11 cellular contexts compared by ENCODE assay signal in genomic region chr2:209426432-209426831, GRCh38. TPM values are rescaled to one million over a fixed set of nuclear protein-coding genes. Genes with fewer than 3 reads are reported as not detected.
DNase-seq lines count a peak whose midpoint lies in the region; ATAC-seq, FAIRE-seq and TF ChIP-seq lines count a peak whose summit lies in the region.
"Had no signal": no experiment of that assay in that cellular context is flagged by ENCODE, and none has a peak within 500 bp of the region (broad histone marks: within the 10 kb centered on the region; RNA-seq: fewer than 3 reads in every experiment).

No MANE protein-coding gene starts in this region.

- peaks cover 9% of the 10 kb centered on the region for H3K4me1 Mint-ChIP-seq in mesothelial cell of epicardium

- peaks cover 5% of the 10 kb centered on the region; the same call in 1 of the 2 replicates for H3F3A ChIP-seq in MM.1S (ENCODE audit: insufficient read depth, low read length)

- H3K36me3 Mint-ChIP-seq in mesothelial cell of epicardium: no peaks in the 10 kb centered on the region
- H3K36me3 Mint-ChIP-seq: activated naive CD8-positive, alpha-beta T cell had no signal

- POLR2A ChIA-PET in endothelial cell of umbilical vein (lab: Charles Lee): no interaction called here

- H3K4me2 ChIP-seq in MM.1S (ENCODE audit: low read depth, low read length) (no peak overlapping the region; the same call in 1 of the 2 replicates), endothelial cell of umbilical vein (ENCODE audit: insufficient read depth, low read length) (no peak overlapping the region), skeletal muscle satellite cell (ENCODE audit: low read length) (peak overlapping the region; percentile 23)

- no peaks in the 10 kb centered on the region for H3K9me3 ChIP-seq in MM.1S (replicated peaks; ENCODE audit: insufficient read depth, low read length)
- H3K9me3 ChIP-seq in endothelial cell of umbilical vein (replicated peaks; ENCODE audit: control insufficient read depth, insufficient read depth, low read length): no peaks in the 10 kb centered on the region
- no peaks in the 10 kb centered on the region for H3K9me3 ChIP-seq in skeletal muscle satellite cell (replicated peaks; ENCODE audit: low read length)

- H3K27me3 ChIP-seq in MM.1S (replicated peaks; ENCODE audit: insufficient read depth, low read length) (no peaks in the 10 kb centered on the region), endothelial cell of umbilical vein (ENCODE audit: control insufficient read depth in 2 of 2, insufficient read depth in 2 of 2, low read length in 2 of 2) (no peaks in the 10 kb centered on the region), skeletal muscle satellite cell (ENCODE audit: control insufficient read depth, insufficient read depth, low read length) (no peaks in the 10 kb centered on the region)

- dilution Hi-C loops in endothelial cell of umbilical vein (cut with MboI; ENCODE audit: extremely low pct_ligation_motif_present, low sequenced_read_pairs): no loop called here

- TF ChIP-seq CTCF in MM.1S (IDR thresholded peaks at IDR 0.05; ENCODE audit: low read length) (no peak), endothelial cell of umbilical vein (IDR thresholded peaks at IDR 0.05; ENCODE audit: extremely low read depth in 1 of 2, insufficient read depth in 1 of 2, low read depth in 1 of 2, low read length in 2 of 2) (no peak), mesothelial cell of epicardium (IDR thresholded peaks at IDR 0.05; ENCODE audit: unreplicated experiment) (no peak)

- H3K9me1 ChIP-seq in endothelial cell of umbilical vein (replicated peaks; ENCODE audit: control insufficient read depth, extremely low read depth, insufficient read depth, low read length): no peaks in the 10 kb centered on the region

- H3K79me2 ChIP-seq in MM.1S (ENCODE audit: low read length) (no peaks in the 10 kb centered on the region; the same call in 1 of the 2 replicates), endothelial cell of umbilical vein (ENCODE audit: control insufficient read depth, insufficient read depth, low read length) (no peaks in the 10 kb centered on the region)

- H3K36me3 ChIP-seq in MM.1S (replicated peaks; ENCODE audit: insufficient read depth, low read length) (no peaks in the 10 kb centered on the region), endothelial cell of umbilical vein (ENCODE audit: control insufficient read depth in 2 of 2, extremely low read depth in 1 of 2, insufficient read depth in 2 of 2, low read length in 2 of 2) (no peaks in the 10 kb centered on the region), skeletal muscle satellite cell (ENCODE audit: insufficient read depth, low read length) (no peaks in the 10 kb centered on the region)

- CTCF ChIA-PET in endothelial cell of umbilical vein (lab: Charles Lee): interaction anchor here (0.8 to 4.2 kb wide), 11 partner anchors 58 to 772 kb away, joined by 4 to 254 read pairs (median 16); no protein-coding TSS in a partner anchor

- H3K27ac ChIP-seq in MM.1S (ENCODE audit: low read length) (no peak overlapping the region), endothelial cell of umbilical vein (ENCODE audit: insufficient read depth, low read depth, low read length) (no peak overlapping the region)
- H3K27ac ChIP-seq: GM23248, skin epidermis had no signal

- H3K9ac ChIP-seq in MM.1S (ENCODE audit: low read length): no peak overlapping the region
- no peak overlapping the region for H3K9ac ChIP-seq in endothelial cell of umbilical vein (replicated peaks; ENCODE audit: extremely low read depth, insufficient read depth, low read length)
- H3K9ac ChIP-seq in skeletal muscle satellite cell (ENCODE audit: low read depth, low read length): peak overlapping the region; percentile 26
- H3K9ac ChIP-seq: GM23248 had no signal

- H2AFZ ChIP-seq in MM.1S (ENCODE audit: low read length): no peak overlapping the region
- H2AFZ ChIP-seq in endothelial cell of umbilical vein (ENCODE audit: low read depth, low read length): no peak overlapping the region
- H2AFZ ChIP-seq: GM23248 had no signal

- no peak overlapping the region for H3K4me3 Mint-ChIP-seq in mesothelial cell of epicardium
- H3K4me3 Mint-ChIP-seq: activated naive CD8-positive, alpha-beta T cell had no signal

- no peak for TF ChIP-seq POLR2A in endothelial cell of umbilical vein (IDR thresholded peaks at IDR 0.05; ENCODE audit: low read depth, low read length)

- H3K4me3 ChIP-seq in MM.1S (ENCODE audit: low read length): no peak overlapping the region
- no peak overlapping the region for H3K4me3 ChIP-seq in endothelial cell of umbilical vein (replicated peaks in 1 of 3; ENCODE audit: insufficient read depth in 1 of 3, low read depth in 1 of 3, low read length in 3 of 3)
- no peak overlapping the region for H3K4me3 ChIP-seq in skeletal muscle satellite cell (ENCODE audit: low read length)
- H3K4me3 ChIP-seq: GM23248 had no signal

- intact Hi-C loops in endothelial cell of umbilical vein (cut with micrococcal nuclease): loop anchor here (1.0 kb wide), 1 partner anchor 45 kb away; no protein-coding TSS in a partner anchor

- H3K27me3 Mint-ChIP-seq in mesothelial cell of epicardium (ENCODE audit: low read depth): peaks cover 7% of the 10 kb centered on the region

- no peaks in the 10 kb centered on the region for H3K9me2 ChIP-seq in MM.1S (replicated peaks; ENCODE audit: insufficient read depth, low read length)

- peak; percentile 15 for DNase-seq in MM.1S
- DNase-seq in NCI-H748 treated with DMSO at 0.1 percent for 48 hours (lab: John Stamatoyannopoulos, UW): peak; percentile 80
- DNase-seq in endothelial cell of umbilical vein (ENCODE audit: low read depth, low spot score): peak; percentile 4
- DNase-seq in mesothelial cell of epicardium (ENCODE audit: low spot score in 2 of 2, unreplicated experiment in 2 of 2): no peak
- no peak for DNase-seq in activated naive CD4-positive, alpha-beta T cell treated with anti-CD3 and anti-CD28 coated beads, Interleukin-2, amount 50 U/mL, for 16 hours
- DNase-seq: GM23248 had no signal

- H3K4me1 ChIP-seq in MM.1S (ENCODE audit: low read length): peaks cover 12% of the 10 kb centered on the region
- peaks cover 12% of the 10 kb centered on the region for H3K4me1 ChIP-seq in endothelial cell of umbilical vein (ENCODE audit: control insufficient read depth, extremely low read depth, insufficient read depth, low read length)
- peaks cover 15% of the 10 kb centered on the region for H3K4me1 ChIP-seq in skeletal muscle satellite cell (ENCODE audit: control insufficient read depth, insufficient read depth, low read length)

- no peaks in the 10 kb centered on the region for H4K20me1 ChIP-seq in MM.1S (ENCODE audit: insufficient read depth, low read length)
- no peaks in the 10 kb centered on the region for H4K20me1 ChIP-seq in endothelial cell of umbilical vein (replicated peaks; ENCODE audit: control insufficient read depth, extremely low read depth, insufficient read depth, low read length)

- BruUV-seq in endothelial cell of umbilical vein (replicated peaks; lab: Mats Ljungman, UMichigan): no TSS peak

- FAIRE-seq in endothelial cell of umbilical vein (lab: Jason Lieb, UNC): no peak

- no peak overlapping the region for H3K27ac Mint-ChIP-seq in mesothelial cell of epicardium
- H3K27ac Mint-ChIP-seq: activated naive CD8-positive, alpha-beta T cell had no signal

- H3K9me3 Mint-ChIP-seq in mesothelial cell of epicardium: no peaks in the 10 kb centered on the region

- ATAC-seq in GM19452 (IDR thresholded peaks at IDR 0.05; ENCODE audit: unreplicated experiment): no peak
- no peak for ATAC-seq in HG02870 (IDR thresholded peaks at IDR 0.05; ENCODE audit: unreplicated experiment)

TF ChIP-seq in endothelial cell of umbilical vein, 7 proteins besides CTCF, POLR2A, EP300 and RAD21:
- TF ChIP-seq EZH2 (IDR thresholded peaks at IDR 0.05; ENCODE audit: borderline replicate concordance, low read depth, low read length, severe bottlenecking) (no peak), MYC (IDR thresholded peaks at IDR 0.05; ENCODE audit: low read depth, low read length) (no peak), GATA2 (IDR thresholded peaks at IDR 0.05; ENCODE audit: insufficient read depth, insufficient read length, low read depth, low read length) (no peak), POLR2AphosphoS5 (IDR thresholded peaks at IDR 0.05; ENCODE audit: insufficient read depth, low read depth, low read length) (no peak), FOS (IDR thresholded peaks at IDR 0.05; ENCODE audit: borderline replicate concordance, insufficient read depth, low read length) (no peak), JUN (IDR thresholded peaks at IDR 0.05; ENCODE audit: borderline replicate concordance, insufficient read depth, insufficient read length, low read depth) (no peak)
- TF ChIP-seq, protein P1, sequence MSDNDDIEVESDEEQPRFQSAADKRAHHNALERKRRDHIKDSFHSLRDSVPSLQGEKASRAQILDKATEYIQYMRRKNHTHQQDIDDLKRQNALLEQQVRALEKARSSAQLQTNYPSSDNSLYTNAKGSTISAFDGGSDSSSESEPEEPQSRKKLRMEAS (IDR thresholded peaks at IDR 0.05; ENCODE audit: insufficient read depth, insufficient read length): no peak

RNA-seq across cellular contexts. Expression of gene MAP2, which starts 2.6 kb away (rescaled TPM):
- total RNA-seq in endothelial cell of umbilical vein (46.1 and 61.2 TPM in 2 replicates), mesothelial cell of epicardium (5.5 to 7.2 TPM (median 6.9 TPM) in 3 replicates)
- polyA plus RNA-seq in endothelial cell of umbilical vein: 19.3 and 19.4 TPM in 2 replicates
- polyA plus RNA-seq in endothelial cell of umbilical vein (2011; cell fraction: cytosol; rRNA removed): 13.9 and 16.4 TPM in 2 replicates
- polyA plus RNA-seq in endothelial cell of umbilical vein (2011; cell fraction: nucleus; rRNA removed): 38.3 and 47.6 TPM in 2 replicates
- polyA plus RNA-seq in endothelial cell of umbilical vein (2012): 6.8 and 11.9 TPM in 2 replicates
- 64.2 and 75.5 TPM in 2 replicates for polyA minus RNA-seq in endothelial cell of umbilical vein
- 1.4 TPM for polyA minus RNA-seq in endothelial cell of umbilical vein (2011; cell fraction: cytosol; rRNA and poly(A)+ RNA removed)
- polyA minus RNA-seq in endothelial cell of umbilical vein (2011; cell fraction: nucleus; rRNA and poly(A)+ RNA removed): 95.7 and 106 TPM in 2 replicates
- 3.7 and 7.9 TPM in 2 replicates for total RNA-seq in skeletal muscle satellite cell (2012; rRNA removed)

Comparison
In these comparisons a context has a peak if more than half of its experiments do, and no peak if none do; other contexts are left out.
1. DNase-seq: peak in MM.1S (single experiment), NCI-H748 treated with DMSO at 0.1 percent for 48 hours (single experiment) and endothelial cell of umbilical vein (single experiment); none in mesothelial cell of epicardium (0 of 2) and activated naive CD4-positive, alpha-beta T cell treated with anti-CD3 and anti-CD28 coated beads, Interleukin-2, amount 50 U/mL, for 16 hours (single experiment).